Comparison of ENCODE assay signal across 30 cellular contexts in genomic region chr6:79385333-79385732, GRCh38.
DNase-seq lines count a peak whose midpoint lies in the region; ATAC-seq, FAIRE-seq and TF ChIP-seq lines count a peak whose summit lies in the region.
"Had no signal": no experiment of that assay in that cellular context is flagged by ENCODE, and none has a peak within 500 bp of the region (broad histone marks: within the 10 kb centered on the region; RNA-seq: fewer than 3 reads in every experiment).

No MANE protein-coding gene starts in this region.

- H3K27me3 Mint-ChIP-seq in MCF 10A (ENCODE audit: insufficient read depth, unreplicated experiment), result no peaks in the 10 kb centered on the region
- H3K27me3 Mint-ChIP-seq in type B pancreatic cell, result no peaks in the 10 kb centered on the region
- H3K27me3 Mint-ChIP-seq: activated CD4-positive, alpha-beta T cell treated with anti-CD3 and anti-CD28 coated beads, Interleukin-2, amount 10 ng/mL, durations not matched to agents 24 days and 14 days; activated naive CD8-positive, alpha-beta T cell; CD4-positive, alpha-beta T cell; stimulated activated naive B cell treated with anti-CD40 and anti-IgM and Interleukin-4, amounts not matched to agents 10 μg/mL and 1 μg/mL and 100 μg/mL, for 72 hours had no signal

- H3K27me3 ChIP-seq in breast epithelium, result no peaks in the 10 kb centered on the region
- H3K27me3 ChIP-seq in bronchial epithelial cell (ENCODE audit: control insufficient read depth, insufficient read depth, low read length), result no peaks in the 10 kb centered on the region
- no peaks in the 10 kb centered on the region for H3K27me3 ChIP-seq in left lung
- H3K27me3 ChIP-seq: hepatocyte, ovary had no signal

- no TSS peak for BruUV-seq in MCF 10A (replicated peaks; lab: Mats Ljungman, UMichigan)

- H3K27ac Mint-ChIP-seq in MCF 10A (ENCODE audit: low read depth, unreplicated experiment) (no peak overlapping the region), type B pancreatic cell (no peak overlapping the region)
- H3K27ac Mint-ChIP-seq: activated CD4-positive, alpha-beta T cell treated with anti-CD3 and anti-CD28 coated beads, Interleukin-2, amount 10 ng/mL, durations not matched to agents 24 days and 14 days; activated naive CD8-positive, alpha-beta T cell; CD4-positive, alpha-beta T cell; HFFc6; nephron progenitor cell; stimulated activated naive B cell treated with anti-CD40 and anti-IgM and Interleukin-4, amounts not matched to agents 10 μg/mL and 1 μg/mL and 100 μg/mL, for 72 hours; WTC11 had no signal

- TF ChIP-seq CTCF in MCF 10A (IDR thresholded peaks at IDR 0.05; ENCODE audit: unreplicated experiment) (no peak), breast epithelium (IDR thresholded peaks at IDR 0.05) (no peak), bronchial epithelial cell (IDR thresholded peaks at IDR 0.05; ENCODE audit: insufficient read depth, low read length, severe bottlenecking) (no peak), left lung (IDR thresholded peaks at IDR 0.05) (no peak), type B pancreatic cell (conservative IDR thresholded peaks at IDR 0.05) (no peak)

- FAIRE-seq in bronchial epithelial cell (lab: Jason Lieb, UNC), result no peak
- FAIRE-seq: GM12878, GM19239, HTR-8/SVneo had no signal

- POLR2A ChIA-PET in MCF 10A (lab: Yijun Ruan, JAX), result no interaction called here

- intact Hi-C loops in MCF 10A (cut with micrococcal nuclease) (no loop called here), breast epithelium (cut with DNase I; ENCODE audit: low total_unique reads) (no loop called here), left lung (cut with DNase I) (no loop called here)

- H3K36me3 Mint-ChIP-seq in MCF 10A (ENCODE audit: insufficient read depth, unreplicated experiment) (no peaks in the 10 kb centered on the region), type B pancreatic cell (no peaks in the 10 kb centered on the region)
- H3K36me3 Mint-ChIP-seq: activated naive CD8-positive, alpha-beta T cell; stimulated activated naive B cell treated with anti-CD40 and anti-IgM and Interleukin-4, amounts not matched to agents 10 μg/mL and 1 μg/mL and 100 μg/mL, for 72 hours; WTC11 had no signal

- peaks cover 6% of the 10 kb centered on the region for H3K4me1 Mint-ChIP-seq in MCF 10A (ENCODE audit: insufficient read depth, unreplicated experiment)
- H3K4me1 Mint-ChIP-seq in type B pancreatic cell (ENCODE audit: unreplicated experiment), result peaks cover 1% of the 10 kb centered on the region
- H3K4me1 Mint-ChIP-seq: activated CD4-positive, alpha-beta T cell treated with anti-CD3 and anti-CD28 coated beads, Interleukin-2, amount 10 ng/mL, durations not matched to agents 24 days and 14 days; stimulated activated naive B cell treated with anti-CD40 and anti-IgM and Interleukin-4, amounts not matched to agents 10 μg/mL and 1 μg/mL and 100 μg/mL, for 72 hours had no signal

- H3K4me1 ChIP-seq in breast epithelium (no peaks in the 10 kb centered on the region), left lung (no peaks in the 10 kb centered on the region)

- H3K36me3 ChIP-seq in breast epithelium (no peaks in the 10 kb centered on the region), bronchial epithelial cell (ENCODE audit: control insufficient read depth, insufficient read depth, low read length) (no peaks in the 10 kb centered on the region), left lung (no peaks in the 10 kb centered on the region)
- H3K36me3 ChIP-seq: lower lobe of right lung, ovary had no signal

- DNase-seq in MCF 10A (ENCODE audit: unreplicated experiment) (peak; percentile 11), breast epithelium (ENCODE audit: low spot score in 2 of 2) (no peak), bronchial epithelial cell (ENCODE audit: low read depth) (peak; percentile 31), left lung (no peak), type B pancreatic cell (ENCODE audit: extremely low spot score, unreplicated experiment) (no peak), midbrain (lab: John Stamatoyannopoulos, UW) (no peak)
- DNase-seq: activated CD4-positive, alpha-beta T cell treated with anti-CD3 and anti-CD28 coated beads, Interleukin-2, amount 10 ng/mL, durations not matched to agents 24 days and 14 days; activated CD8-positive, alpha-beta memory T cell treated with anti-CD3 and anti-CD28 coated beads for 24 hours; activated effector memory CD4-positive, alpha-beta T cell treated with Interleukin-2 at 50 U/mL for 16 hours; activated T-cell treated with anti-CD3 and anti-CD28 coated beads for 4 hours; CD4-positive, alpha-beta T cell; effector memory CD4-positive, alpha-beta T cell; GOT3; HFFc6; mucosa of descending colon; nephron progenitor cell; stimulated activated naive B cell treated with anti-CD40 and anti-IgM and Interleukin-4, amounts not matched to agents 10 μg/mL and 1 μg/mL and 100 μg/mL, for 72 hours had no signal

- H3K4me3 ChIP-seq in breast epithelium, result no peak overlapping the region
- no peak overlapping the region for H3K4me3 ChIP-seq in bronchial epithelial cell (ENCODE audit: low read depth, low read length)
- no peak overlapping the region for H3K4me3 ChIP-seq in left lung
- H3K4me3 ChIP-seq: coronary artery, GM12878, hepatocyte, lower lobe of right lung, mucosa of descending colon, ovary, skin epidermis had no signal

- no peaks in the 10 kb centered on the region for H3K9me3 ChIP-seq in breast epithelium
- H3K9me3 ChIP-seq in left lung, result no peaks in the 10 kb centered on the region
- H3K9me3 ChIP-seq: lower lobe of right lung, mucosa of descending colon, ovary had no signal

- ATAC-seq in left lung (peak; percentile 28), GM21529 (IDR thresholded peaks at IDR 0.05; ENCODE audit: unreplicated experiment) (no peak)
- ATAC-seq: esophagus mucosa; GM12878; Panc1; stimulated activated naive B cell treated with anti-CD40 and anti-IgM and Interleukin-4, amounts not matched to agents 10 μg/mL and 1 μg/mL and 100 μg/mL, for 72 hours; WTC11 had no signal

- no peak for TF ChIP-seq POLR2A in breast epithelium (IDR thresholded peaks at IDR 0.05)

- H3K27ac ChIP-seq in breast epithelium (no peak overlapping the region), left lung (no peak overlapping the region)
- H3K27ac ChIP-seq: coronary artery, hepatocyte, lower lobe of right lung, ovary, skin epidermis had no signal

- no peak overlapping the region for H3K4me3 Mint-ChIP-seq in MCF 10A (ENCODE audit: unreplicated experiment)
- H3K4me3 Mint-ChIP-seq in type B pancreatic cell, result no peak overlapping the region
- H3K4me3 Mint-ChIP-seq: activated CD4-positive, alpha-beta T cell treated with anti-CD3 and anti-CD28 coated beads, Interleukin-2, amount 10 ng/mL, durations not matched to agents 24 days and 14 days; activated naive CD8-positive, alpha-beta T cell; CD4-positive, alpha-beta T cell; HFFc6; nephron progenitor cell; stimulated activated naive B cell treated with anti-CD40 and anti-IgM and Interleukin-4, amounts not matched to agents 10 μg/mL and 1 μg/mL and 100 μg/mL, for 72 hours; WTC11 had no signal

- H3K9me3 Mint-ChIP-seq in MCF 10A (ENCODE audit: unreplicated experiment), result no peaks in the 10 kb centered on the region
- H3K9me3 Mint-ChIP-seq in type B pancreatic cell, result peaks cover 7% of the 10 kb centered on the region
- H3K9me3 Mint-ChIP-seq: activated CD4-positive, alpha-beta T cell treated with anti-CD3 and anti-CD28 coated beads, Interleukin-2, amount 10 ng/mL, durations not matched to agents 24 days and 14 days; CD4-positive, alpha-beta T cell; nephron progenitor cell had no signal

- CTCF ChIA-PET in MCF 10A (lab: Yijun Ruan, JAX), result no interaction called here

Comparison
In these comparisons a context has a peak if more than half of its experiments do, and no peak if none do; other contexts are left out.
1. DNase-seq: peak in MCF 10A (single experiment) and bronchial epithelial cell (single experiment); none in breast epithelium (0 of 2), left lung (0 of 2), type B pancreatic cell (single experiment) and midbrain (single experiment).